ENCODE assay signal across 19 cellular contexts in the genomic region with DNA sequence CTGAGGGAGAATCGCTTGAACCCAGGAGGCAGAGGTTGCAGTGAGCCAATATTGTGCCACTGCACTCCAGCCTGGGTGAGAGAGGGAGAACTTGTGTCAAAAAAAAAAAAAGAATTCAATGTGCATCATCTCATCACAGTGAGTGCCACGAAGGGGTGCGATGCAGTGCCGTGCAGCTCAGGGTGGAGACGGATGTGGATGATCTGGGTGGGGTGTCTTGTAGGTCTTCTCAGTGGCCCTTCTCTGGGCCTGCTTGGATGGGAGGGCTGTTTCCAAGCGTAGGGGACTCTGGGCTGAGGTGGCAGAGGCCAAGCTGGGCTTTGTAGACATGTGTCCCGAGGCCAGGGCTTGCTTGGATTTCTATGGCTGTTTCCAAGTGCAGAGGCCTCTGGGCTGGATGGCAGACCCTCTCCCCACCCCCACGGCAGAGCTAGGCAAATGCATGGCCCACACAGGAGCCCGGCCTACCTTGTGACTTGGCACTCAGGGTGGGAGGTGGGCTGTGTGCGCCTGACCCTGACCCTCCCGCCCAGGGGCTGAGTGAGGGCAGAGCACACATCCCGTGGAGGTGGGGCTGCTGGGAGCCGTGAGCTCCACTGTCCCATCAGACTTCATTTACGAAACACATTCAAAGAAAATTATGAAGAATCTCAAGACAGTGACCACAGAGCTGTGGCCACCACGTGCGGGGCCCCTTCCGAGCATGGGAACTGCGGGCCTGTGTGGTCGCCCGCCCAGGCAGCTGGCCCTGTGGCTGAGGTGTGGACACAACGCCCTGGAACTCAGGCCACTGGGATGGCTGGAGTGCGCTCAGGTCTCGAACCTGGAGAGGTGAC.
DNase-seq lines count a peak whose midpoint lies in the region; ATAC-seq and TF ChIP-seq lines count a peak whose summit lies in the region.
"Had no signal": no experiment of that assay in that cellular context is flagged by ENCODE, and none has a peak within 500 bp of the region (broad histone marks: within the 10 kb centered on the region; RNA-seq: fewer than 3 reads in every experiment).

No MANE protein-coding gene starts in this region.

- H3K23me2 ChIP-seq in H9 (ENCODE audit: insufficient read length, low read depth, low read length, poor library complexity, severe bottlenecking) = no peaks in the 10 kb centered on the region

- H3K27ac ChIP-seq in H9 (ENCODE audit: insufficient read length, low read depth, low read length) = no peak overlapping the region

- no peak overlapping the region for H3K4ac ChIP-seq in H9 (ENCODE audit: low read depth, low read length)

- H3K9me3 Mint-ChIP-seq in H9 = peaks cover 9% of the 10 kb centered on the region in 2 experiments
- H3K9me3 Mint-ChIP-seq in natural killer cell = no peaks in the 10 kb centered on the region
- H3K9me3 Mint-ChIP-seq: CD4-positive, CD25-positive, alpha-beta regulatory T cell had no signal

- H3K4me1 ChIP-seq in H9 (ENCODE audit: insufficient read depth, low read length) = no peaks in the 10 kb centered on the region
- H3K4me1 ChIP-seq: Caco-2, HAP-1 had no signal

- no CpG with 5 or more reads among the region's 23 CpGs for WGBS in H9 (ENCODE audit: extremely low coverage, insufficient read length, low lambda C conversion rate)

- H3K9me3 ChIP-seq in H9 (ENCODE audit: control insufficient read depth, low read depth, low read length) = no peaks in the 10 kb centered on the region
- H3K9me3 ChIP-seq: Caco-2, HAP-1 had no signal

- ATAC-seq in GM18858 (IDR thresholded peaks at IDR 0.05; ENCODE audit: unreplicated experiment) (no peak), natural killer cell (no peak)
- ATAC-seq: K562 had no signal

- H3K23ac ChIP-seq in H9 (ENCODE audit: insufficient read length, low read depth, low read length) = no peak overlapping the region

- H3K27me3 Mint-ChIP-seq in H9 (ENCODE audit: low read depth) (peaks cover 15% of the 10 kb centered on the region), natural killer cell (ENCODE audit: low read depth in 2 of 2) (no peaks in the 10 kb centered on the region)
- H3K27me3 Mint-ChIP-seq: CD4-positive, CD25-positive, alpha-beta regulatory T cell had no signal

- no peak overlapping the region for H4K5ac ChIP-seq in H9 (ENCODE audit: insufficient read length, low read depth, low read length)

- TF ChIP-seq CTCF in H9 (conservative IDR thresholded peaks at IDR 0.05) = no peak
- TF ChIP-seq CTCF in natural killer cell (IDR thresholded peaks at IDR 0.05) = no peak

- no peak overlapping the region for H3K56ac ChIP-seq in H9 (ENCODE audit: insufficient read length, low read depth, low read length)

- H3K14ac ChIP-seq in H9 (ENCODE audit: insufficient read depth, low read length) = no peak overlapping the region; the same call in 1 of the 2 replicates

- H4K91ac ChIP-seq in H9 (ENCODE audit: insufficient read length, low read depth, low read length) = no peak overlapping the region

- no peaks in the 10 kb centered on the region for H4K20me1 ChIP-seq in H9 (ENCODE audit: control insufficient read depth, insufficient read depth, insufficient read length)

- intact Hi-C loops in natural killer cell (cut with micrococcal nuclease) = no loop called here

- H3K9ac ChIP-seq in H9 (ENCODE audit: extremely low read depth, insufficient read length, low read length) = no peak overlapping the region

- H3K36me3 Mint-ChIP-seq in H9 (ENCODE audit: insufficient read depth in 1 of 3, low read depth in 3 of 3) (peaks cover 3 to 8% (median 5%) of the 10 kb centered on the region in 3 experiments; a peak in 5 of 7 replicates), natural killer cell (no peaks in the 10 kb centered on the region)

- no peak overlapping the region for H2AFZ ChIP-seq in H9 (ENCODE audit: low read length)

- no peak overlapping the region for H2AK5ac ChIP-seq in H9 (ENCODE audit: insufficient read length, low read length)

- no peak overlapping the region for H4K8ac ChIP-seq in H9 (replicated peaks; ENCODE audit: insufficient read length, low read depth, low read length)

- H2BK12ac ChIP-seq in H9 (ENCODE audit: insufficient read length, low read depth, low read length) = no peak overlapping the region

- no peaks in the 10 kb centered on the region for H3K27me3 ChIP-seq in H9 (ENCODE audit: insufficient read depth, low read length)

- no peak overlapping the region for H2BK20ac ChIP-seq in H9 (ENCODE audit: low read depth, low read length, poor library complexity, severe bottlenecking)

- H2BK15ac ChIP-seq in H9 (ENCODE audit: low read depth, low read length) = no peak overlapping the region

- no peak overlapping the region for H3K27ac Mint-ChIP-seq in H9
- no peak overlapping the region for H3K27ac Mint-ChIP-seq in natural killer cell

- no peak overlapping the region for H2BK5ac ChIP-seq in H9 (ENCODE audit: insufficient read length, low read length)

- H3K4me1 Mint-ChIP-seq in H9 = peaks cover 9 to 23% of the 10 kb centered on the region in 2 experiments
- no peaks in the 10 kb centered on the region for H3K4me1 Mint-ChIP-seq in natural killer cell
- H3K4me1 Mint-ChIP-seq: CD4-positive, CD25-positive, alpha-beta regulatory T cell had no signal

- H3K4me3 Mint-ChIP-seq in H9 (no peak overlapping the region), natural killer cell (no peak overlapping the region)
- H3K4me3 Mint-ChIP-seq: CD4-positive, CD25-positive, alpha-beta regulatory T cell had no signal

- H3K4me2 ChIP-seq in H9 (ENCODE audit: insufficient read depth, insufficient read length, low read length) = no peak overlapping the region

- H3K79me1 ChIP-seq in H9 (ENCODE audit: insufficient read depth, low read depth, low read length, poor library complexity, severe bottlenecking) = no peaks in the 10 kb centered on the region

- H3K79me2 ChIP-seq in H9 (ENCODE audit: insufficient read depth, low read length) = no peaks in the 10 kb centered on the region

- no peak overlapping the region for H3T11ph ChIP-seq in H9 (ENCODE audit: low read length)

- DNase-seq in 8988T = peak; percentile 9
- DNase-seq in H9 = peak; percentile 21
- peak; percentile 86 for DNase-seq in mesenteric fat pad (ENCODE audit: low spot score)
- peak; percentile 10 for DNase-seq in stimulated activated CD8-positive, alpha-beta memory T cell treated with anti-CD3 and anti-CD28 coated beads, Interleukin-4, amount 100 ng/mL, for 48 hours
- no peak for DNase-seq in SKM-1 treated with dmso at 0.1 percent for 144 hours (lab: John Stamatoyannopoulos, UW; ENCODE audit: unreplicated experiment)
- DNase-seq in natural killer cell = no peak
- DNase-seq: AML-193; CD4-positive, CD25-positive, alpha-beta regulatory T cell; EL; MV-4-11; NCI-H1930; NK-92 treated with Interleukin-12 subunit alpha and Interleukin-12 subunit beta, amount 100 ng/mL, for 24 hours; OCI-M1; RPMI8226; SIG-M5 had no signal

- H2BK120ac ChIP-seq in H9 (ENCODE audit: low read depth, low read length, poor library complexity, severe bottlenecking) = no peak overlapping the region

- H3K18ac ChIP-seq in H9 (ENCODE audit: insufficient read length, low read depth, low read length) = no peak overlapping the region

Comparison
In these comparisons a context has a peak if more than half of its experiments do, and no peak if none do; other contexts are left out.
1. DNase-seq: peak in 8988T (single experiment), H9 (single experiment), mesenteric fat pad (single experiment) and stimulated activated CD8-positive, alpha-beta memory T cell treated with anti-CD3 and anti-CD28 coated beads, Interleukin-4, amount 100 ng/mL, for 48 hours (single experiment); none in SKM-1 treated with dmso at 0.1 percent for 144 hours (single experiment) and natural killer cell (single experiment).